8 cellular contexts compared by ENCODE assay signal in genomic region chr7:151244156-151244870, GRCh38. TPM values are rescaled to one million over a fixed set of nuclear protein-coding genes. Genes with fewer than 3 reads are reported as not detected.
DNase-seq lines count a peak whose midpoint lies in the region; ATAC-seq and TF ChIP-seq lines count a peak whose summit lies in the region.

No MANE protein-coding gene starts in this region.

- TF ChIP-seq CTCF in retinal pigment epithelial cell (conservative IDR thresholded peaks at IDR 0.05; ENCODE audit: low read depth, low read length), result peak; percentile 97

- H3K36me3 ChIP-seq in H7 (replicated peaks; ENCODE audit: control insufficient read depth, insufficient read depth, low read length), result no peaks in the 10 kb centered on the region

- H3K27me3 ChIP-seq in H7 (ENCODE audit: control insufficient read depth, insufficient read depth, low read length), result peaks cover 43% of the 10 kb centered on the region

- no peak overlapping the region for H3K4me3 ChIP-seq in H7 (ENCODE audit: insufficient read depth, low read depth, low read length)
- no peak overlapping the region for H3K4me3 ChIP-seq in retinal pigment epithelial cell (ENCODE audit: low read length)

- ATAC-seq in HG02938 (IDR thresholded peaks at IDR 0.05; ENCODE audit: unreplicated experiment), result no peak
- no peak for ATAC-seq in HG03460 (IDR thresholded peaks at IDR 0.05; ENCODE audit: unreplicated experiment)

- DNase-seq in CD1c-positive myeloid dendritic cell (ENCODE audit: extremely low spot score), result peak; percentile 79
- DNase-seq in H7, result peak; percentile 90
- peak; percentile 75 for DNase-seq in OCI-M1 (lab: John Stamatoyannopoulos, UW)
- peak; percentile 53 for DNase-seq in activated naive CD4-positive, alpha-beta T cell treated with anti-CD3 and anti-CD28 coated beads, Interleukin-2, amount 50 U/mL, for 16 hours
- DNase-seq in head of caudate nucleus, result peak in 31 of 42 donors; percentile 47 to 86 (median 70)
- no peak for DNase-seq in retinal pigment epithelial cell (ENCODE audit: low read depth)

- intact Hi-C loops in head of caudate nucleus (cut with DNase I), result loop anchor here (10.0 kb wide), 1 partner anchor 60 kb away; no protein-coding TSS in a partner anchor

RNA-seq across cellular contexts. Expression of gene SMARCD3, which starts 4.2 kb away (rescaled TPM):
- total RNA-seq in H7 (2014; rRNA removed; shearing (Covaris generic)), result 7.2 and 23.6 TPM in 2 replicates

RNA-seq across cellular contexts. Expression of gene CHPF2, which starts 12.0 kb away (rescaled TPM):
- total RNA-seq in H7 (2014; rRNA removed; shearing (Covaris generic)), result 24.7 and 25.0 TPM in 2 replicates

RNA-seq across cellular contexts. Expression of gene ABCF2, which starts 17.3 kb away (rescaled TPM):
- 47.3 and 48.5 TPM in 2 replicates for total RNA-seq in H7 (2014; rRNA removed; shearing (Covaris generic))

RNA-seq across cellular contexts. Expression of gene H2BK1, which starts 34.0 kb away (rescaled TPM):
- total RNA-seq in H7 (2014; rRNA removed; shearing (Covaris generic)), result 0.74 TPM in 1 of 2 replicates, not detected in the other

RNA-seq across cellular contexts. Expression of gene ASB10, which starts 57.3 kb away (rescaled TPM):
- not detected in 2 replicates for total RNA-seq in H7 (2014; rRNA removed; shearing (Covaris generic))
